Comparison of ENCODE assay signal across 14 cellular contexts in the genomic region with DNA sequence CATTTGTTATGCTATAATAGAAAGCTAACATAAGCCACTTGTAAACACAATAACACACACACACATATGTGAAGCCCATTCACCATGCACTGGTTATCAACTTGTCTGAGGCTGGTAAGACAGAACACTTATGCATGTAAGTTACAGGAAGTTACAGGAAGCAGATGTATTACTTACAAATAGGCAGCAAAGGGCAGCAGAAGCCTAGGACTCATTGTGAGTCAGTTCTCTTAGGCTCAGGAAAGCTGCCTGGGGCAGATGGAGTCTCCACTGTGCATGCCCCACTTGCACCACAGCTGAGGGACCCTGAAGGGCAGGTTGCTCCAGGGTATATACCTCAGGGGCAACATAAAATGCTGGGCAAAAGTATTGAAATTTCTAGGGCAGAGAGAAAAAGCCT.
DNase-seq lines count a peak whose midpoint lies in the region; ATAC-seq, FAIRE-seq and TF ChIP-seq lines count a peak whose summit lies in the region.
"Had no signal": no experiment of that assay in that cellular context is flagged by ENCODE, and none has a peak within 500 bp of the region (broad histone marks: within the 10 kb centered on the region; RNA-seq: fewer than 3 reads in every experiment).

No MANE protein-coding gene starts in this region.

- no peaks in the 10 kb centered on the region for H3K9me2 ChIP-seq in Loucy (replicated peaks; ENCODE audit: low read depth, low read length)

- H3K79me1 ChIP-seq in mesendoderm (ENCODE audit: low read length): no peaks in the 10 kb centered on the region

- H3K4me1 Mint-ChIP-seq in natural killer cell: no peaks in the 10 kb centered on the region
- H3K4me1 Mint-ChIP-seq: activated naive CD4-positive, alpha-beta T cell treated with anti-CD3 and anti-CD28 coated beads, Interleukin-2, amount 10 ng/mL, durations not matched to agents 7 days and 5 days had no signal

- POLR2A ChIA-PET in GM12878 (lab: Charles Lee): no interaction called here

- RAD21 ChIA-PET in GM12878 (lab: Charles Lee; ENCODE audit: unreplicated experiment): no interaction called here

- DNase-seq in GM03348 (ENCODE audit: low spot score) (peak; percentile 5), GM12878 (ENCODE audit: low read depth, low spot score) (no peak), mesendoderm (no peak), natural killer cell (no peak)
- DNase-seq in activated CD4-positive, alpha-beta T cell treated with anti-CD3 and anti-CD28 coated beads, Interleukin-2, amount 50 U/mL, for 1 hour: no peak
- no peak for DNase-seq in stimulated activated CD4-positive, alpha-beta T cell treated with anti-CD3 and anti-CD28 coated beads, Interleukin-12 subunit alpha, Interleukin-12 subunit beta, amount 100 ng/mL, for 4 hours
- DNase-seq: activated CD4-positive, alpha-beta T cell treated with anti-CD3 and anti-CD28 coated beads, Interleukin-2, amount 50 U/mL, for 48 hours; activated naive CD4-positive, alpha-beta T cell treated with anti-CD3 and anti-CD28 coated beads, Interleukin-2, amount 10 ng/mL, durations not matched to agents 7 days and 5 days; Karpas-422; NCI-H526; uterus had no signal

- H3K27me3 Mint-ChIP-seq in natural killer cell (ENCODE audit: low read depth in 2 of 2): no peaks in the 10 kb centered on the region

- H3K9me3 ChIP-seq in Loucy (ENCODE audit: insufficient read depth, low read depth, low read length) (no peaks in the 10 kb centered on the region; the same call in 1 of the 2 replicates), GM12878 (replicated peaks; ENCODE audit: control insufficient read depth, insufficient read depth, low read length) (no peaks in the 10 kb centered on the region; the same call in 2 of the 3 replicates)
- H3K9me3 ChIP-seq: uterus had no signal

- no peak overlapping the region for H3K56ac ChIP-seq in mesendoderm (ENCODE audit: low read length)

- H3K79me2 ChIP-seq in Loucy (ENCODE audit: insufficient read depth, low read length) (no peaks in the 10 kb centered on the region), GM12878 (ENCODE audit: control insufficient read depth, insufficient read depth, low read length) (no peaks in the 10 kb centered on the region), mesendoderm (ENCODE audit: control insufficient read depth, insufficient read depth, low read length) (no peaks in the 10 kb centered on the region)

- no peak overlapping the region for H2BK15ac ChIP-seq in mesendoderm (replicated peaks; ENCODE audit: low read depth)

- TF ChIP-seq RAD21 in GM12878 (IDR thresholded peaks at IDR 0.05; ENCODE audit: insufficient read depth, low read depth, low read length): no peak

- TF ChIP-seq EP300 in GM12878 (IDR thresholded peaks at IDR 0.05; ENCODE audit: borderline replicate concordance in 1 of 2, control insufficient read depth in 1 of 2, low read depth in 2 of 2, low read length in 2 of 2): no peak

- no peak for FAIRE-seq in GM12878 (lab: Jason Lieb, UNC)
- FAIRE-seq: D721Med had no signal

- peak; percentile 40 for ATAC-seq in GM12878
- ATAC-seq in natural killer cell: no peak
- ATAC-seq in HG02884 (IDR thresholded peaks at IDR 0.05; ENCODE audit: unreplicated experiment): no peak

- H3K9ac ChIP-seq in Loucy (ENCODE audit: low read depth, low read length, poor library complexity, severe bottlenecking) (peak overlapping the region; percentile 48), GM12878 (ENCODE audit: control insufficient read depth, insufficient read depth, low read length) (no peak overlapping the region), mesendoderm (ENCODE audit: low read length) (no peak overlapping the region)

- no peak overlapping the region for H4K5ac ChIP-seq in mesendoderm (ENCODE audit: low read length)

- peak overlapping the region; percentile 90 for H3K18ac ChIP-seq in mesendoderm (ENCODE audit: low read length)

- TF ChIP-seq CTCF in Loucy (conservative IDR thresholded peaks at IDR 0.05; ENCODE audit: low read length) (peak; percentile 61), GM12878 (IDR thresholded peaks at IDR 0.05 in 2 of 3, conservative IDR thresholded peaks at IDR 0.05 in 1 of 3; ENCODE audit: control insufficient read depth in 2 of 3, extremely low read depth in 1 of 3, insufficient read depth in 1 of 3, low read depth in 3 of 3, low read length in 3 of 3) (no peak), natural killer cell (IDR thresholded peaks at IDR 0.05) (no peak)

- no peak overlapping the region for H3K23ac ChIP-seq in mesendoderm (ENCODE audit: low read length)

- intact Hi-C loops in GM12878 (cut with micrococcal nuclease; ENCODE audit: unreplicated experiment): no loop called here
- intact Hi-C loops in natural killer cell (cut with micrococcal nuclease): no loop called here

- no peak overlapping the region for H3K4ac ChIP-seq in mesendoderm (ENCODE audit: low read depth, low read length)

- H3K27ac ChIP-seq in GM12878 (ENCODE audit: control insufficient read depth, insufficient read depth) (no peak overlapping the region), mesendoderm (ENCODE audit: low read depth, low read length) (no peak overlapping the region)
- H3K27ac ChIP-seq: uterus had no signal

- H2AK5ac ChIP-seq in mesendoderm (ENCODE audit: low read length): no peak overlapping the region

- H3K4me2 ChIP-seq in Loucy (ENCODE audit: low read depth, low read length, poor library complexity, severe bottlenecking): no peak overlapping the region
- no peak overlapping the region for H3K4me2 ChIP-seq in GM12878 (ENCODE audit: control insufficient read depth, insufficient read depth)
- H3K4me2 ChIP-seq in mesendoderm (ENCODE audit: low read length): no peak overlapping the region

- no peaks in the 10 kb centered on the region for H3F3A ChIP-seq in Loucy (ENCODE audit: low read depth)

- BruUV-seq in GM12878 (replicated peaks; lab: Mats Ljungman, UMichigan): no TSS peak

- H3K27ac Mint-ChIP-seq in natural killer cell: no peak overlapping the region
- H3K27ac Mint-ChIP-seq: activated naive CD4-positive, alpha-beta T cell treated with anti-CD3 and anti-CD28 coated beads, Interleukin-2, amount 10 ng/mL, durations not matched to agents 7 days and 5 days had no signal

- no peak overlapping the region for H2BK5ac ChIP-seq in mesendoderm (ENCODE audit: low read length)

- H3K4me3 ChIP-seq in Loucy (ENCODE audit: low read length, poor library complexity, severe bottlenecking): no peak overlapping the region
- no peak overlapping the region for H3K4me3 ChIP-seq in GM12878
- H3K4me3 ChIP-seq in mesendoderm (ENCODE audit: low read length): no peak overlapping the region
- H3K4me3 ChIP-seq: uterus had no signal

- no peaks in the 10 kb centered on the region for H3K27me3 ChIP-seq in Loucy (ENCODE audit: insufficient read depth, low read length, poor library complexity, severe bottlenecking)
- H3K27me3 ChIP-seq in GM12878 (replicated peaks in 1 of 2; ENCODE audit: control insufficient read depth in 2 of 2, insufficient read depth in 2 of 2, low read length in 1 of 2): no peaks in the 10 kb centered on the region
- no peaks in the 10 kb centered on the region for H3K27me3 ChIP-seq in mesendoderm (ENCODE audit: insufficient read depth, low read length, poor library complexity)
- H3K27me3 ChIP-seq: uterus had no signal

- CTCF ChIA-PET in GM12878 (lab: Yijun Ruan, JAX): no interaction called here

- H2BK120ac ChIP-seq in mesendoderm (ENCODE audit: low read depth, low read length): peak overlapping the region; percentile 88

- no peak overlapping the region for H4K8ac ChIP-seq in mesendoderm (ENCODE audit: low read depth, low read length)

- H3K9me3 Mint-ChIP-seq in natural killer cell: peaks cover 9 to 10% of the 10 kb centered on the region in 2 donors

- peaks cover 12% of the 10 kb centered on the region for H3K36me3 Mint-ChIP-seq in natural killer cell
- H3K36me3 Mint-ChIP-seq: activated naive CD4-positive, alpha-beta T cell treated with anti-CD3 and anti-CD28 coated beads, Interleukin-2, amount 10 ng/mL, durations not matched to agents 7 days and 5 days had no signal

- SMC1A ChIA-PET in GM12878 (lab: Charles Lee; ENCODE audit: uncharacterized antibody, unreplicated experiment): interaction anchor here (1.0 to 1.5 kb wide), 2 partner anchors 202 to 941 kb away, joined by 3 to 4 read pairs; no protein-coding TSS in a partner anchor

- H2AFZ ChIP-seq in Loucy (ENCODE audit: low read length) (peak overlapping the region; percentile 73), GM12878 (ENCODE audit: control insufficient read depth, low read depth, low read length) (no peak overlapping the region)

- H4K20me1 ChIP-seq in Loucy (ENCODE audit: insufficient read depth, low read length, poor library complexity, severe bottlenecking) (no peaks in the 10 kb centered on the region), GM12878 (ENCODE audit: control insufficient read depth, insufficient read depth) (no peaks in the 10 kb centered on the region)

- no peak overlapping the region for H3K4me3 Mint-ChIP-seq in natural killer cell
- H3K4me3 Mint-ChIP-seq: activated naive CD4-positive, alpha-beta T cell treated with anti-CD3 and anti-CD28 coated beads, Interleukin-2, amount 10 ng/mL, durations not matched to agents 7 days and 5 days had no signal

- H3K36me3 ChIP-seq in Loucy (ENCODE audit: insufficient read depth, low read length) (no peaks in the 10 kb centered on the region), GM12878 (ENCODE audit: control insufficient read depth in 2 of 2, insufficient read depth in 2 of 2, low read length in 1 of 2) (no peaks in the 10 kb centered on the region), mesendoderm (ENCODE audit: control insufficient read depth, insufficient read depth, low read length) (no peaks in the 10 kb centered on the region)
- H3K36me3 ChIP-seq: uterus had no signal

- no peak for TF ChIP-seq POLR2A in GM12878 (IDR thresholded peaks at IDR 0.05; ENCODE audit: low read depth, low read length)

- in situ Hi-C loops in GM12878 (cut with MboI): no loop called here

- H3K4me1 ChIP-seq in Loucy (ENCODE audit: insufficient read depth, low read length, poor library complexity, severe bottlenecking) (peaks cover 18% of the 10 kb centered on the region), GM12878 (ENCODE audit: control insufficient read depth, insufficient read depth, low read length) (peaks cover 6% of the 10 kb centered on the region; the same call in 1 of the 2 replicates), mesendoderm (ENCODE audit: control insufficient read depth, low read depth, low read length) (no peaks in the 10 kb centered on the region)
- H3K4me1 ChIP-seq: uterus had no signal

TF ChIP-seq in GM12878, 131 proteins besides CTCF, POLR2A, EP300 and RAD21:
- TF ChIP-seq SUPT20H (IDR thresholded peaks at IDR 0.05; ENCODE audit: borderline replicate concordance, control insufficient read depth, low read depth, low read length) (no peak), EGR1 (IDR thresholded peaks at IDR 0.05; ENCODE audit: borderline replicate concordance in 1 of 2, low read depth in 2 of 2, low read length in 2 of 2) (no peak), MYC (IDR thresholded peaks at IDR 0.05; ENCODE audit: insufficient read depth, insufficient read length, insufficient replicate concordance, low read length, severe bottlenecking) (no peak), BCL11A (IDR thresholded peaks at IDR 0.05; ENCODE audit: low read depth, low read length) (no peak)
- TF ChIP-seq, protein P1, sequence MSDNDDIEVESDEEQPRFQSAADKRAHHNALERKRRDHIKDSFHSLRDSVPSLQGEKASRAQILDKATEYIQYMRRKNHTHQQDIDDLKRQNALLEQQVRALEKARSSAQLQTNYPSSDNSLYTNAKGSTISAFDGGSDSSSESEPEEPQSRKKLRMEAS (IDR thresholded peaks at IDR 0.05; ENCODE audit: low read depth, low read length): no peak
